Comparison of ENCODE assay signal across 1 cellular context in the genomic region with DNA sequence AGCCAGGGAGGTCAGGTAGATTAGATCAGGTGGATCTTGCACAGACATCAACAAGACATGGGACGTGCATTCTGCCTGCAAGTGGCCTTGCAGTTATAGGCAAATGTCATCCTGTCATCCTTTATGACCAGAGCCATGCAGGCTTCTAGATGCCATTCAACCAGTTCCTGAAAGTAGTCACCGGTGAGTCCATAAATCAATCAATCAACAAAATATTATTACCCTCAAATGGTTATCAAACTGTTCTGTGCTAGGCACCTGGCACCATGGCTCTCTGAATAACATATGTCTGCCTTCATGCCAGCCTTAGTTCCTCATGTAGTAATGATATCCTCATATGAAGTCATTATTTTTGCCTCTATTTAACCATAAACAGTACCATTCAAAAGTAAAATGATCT.
TF ChIP-seq lines count a peak whose summit lies in the region.

No MANE protein-coding gene starts in this region.

TF ChIP-seq in GM12878, 131 proteins besides CTCF, POLR2A, EP300 and RAD21 (continued from another document):
- TF ChIP-seq, protein P1, sequence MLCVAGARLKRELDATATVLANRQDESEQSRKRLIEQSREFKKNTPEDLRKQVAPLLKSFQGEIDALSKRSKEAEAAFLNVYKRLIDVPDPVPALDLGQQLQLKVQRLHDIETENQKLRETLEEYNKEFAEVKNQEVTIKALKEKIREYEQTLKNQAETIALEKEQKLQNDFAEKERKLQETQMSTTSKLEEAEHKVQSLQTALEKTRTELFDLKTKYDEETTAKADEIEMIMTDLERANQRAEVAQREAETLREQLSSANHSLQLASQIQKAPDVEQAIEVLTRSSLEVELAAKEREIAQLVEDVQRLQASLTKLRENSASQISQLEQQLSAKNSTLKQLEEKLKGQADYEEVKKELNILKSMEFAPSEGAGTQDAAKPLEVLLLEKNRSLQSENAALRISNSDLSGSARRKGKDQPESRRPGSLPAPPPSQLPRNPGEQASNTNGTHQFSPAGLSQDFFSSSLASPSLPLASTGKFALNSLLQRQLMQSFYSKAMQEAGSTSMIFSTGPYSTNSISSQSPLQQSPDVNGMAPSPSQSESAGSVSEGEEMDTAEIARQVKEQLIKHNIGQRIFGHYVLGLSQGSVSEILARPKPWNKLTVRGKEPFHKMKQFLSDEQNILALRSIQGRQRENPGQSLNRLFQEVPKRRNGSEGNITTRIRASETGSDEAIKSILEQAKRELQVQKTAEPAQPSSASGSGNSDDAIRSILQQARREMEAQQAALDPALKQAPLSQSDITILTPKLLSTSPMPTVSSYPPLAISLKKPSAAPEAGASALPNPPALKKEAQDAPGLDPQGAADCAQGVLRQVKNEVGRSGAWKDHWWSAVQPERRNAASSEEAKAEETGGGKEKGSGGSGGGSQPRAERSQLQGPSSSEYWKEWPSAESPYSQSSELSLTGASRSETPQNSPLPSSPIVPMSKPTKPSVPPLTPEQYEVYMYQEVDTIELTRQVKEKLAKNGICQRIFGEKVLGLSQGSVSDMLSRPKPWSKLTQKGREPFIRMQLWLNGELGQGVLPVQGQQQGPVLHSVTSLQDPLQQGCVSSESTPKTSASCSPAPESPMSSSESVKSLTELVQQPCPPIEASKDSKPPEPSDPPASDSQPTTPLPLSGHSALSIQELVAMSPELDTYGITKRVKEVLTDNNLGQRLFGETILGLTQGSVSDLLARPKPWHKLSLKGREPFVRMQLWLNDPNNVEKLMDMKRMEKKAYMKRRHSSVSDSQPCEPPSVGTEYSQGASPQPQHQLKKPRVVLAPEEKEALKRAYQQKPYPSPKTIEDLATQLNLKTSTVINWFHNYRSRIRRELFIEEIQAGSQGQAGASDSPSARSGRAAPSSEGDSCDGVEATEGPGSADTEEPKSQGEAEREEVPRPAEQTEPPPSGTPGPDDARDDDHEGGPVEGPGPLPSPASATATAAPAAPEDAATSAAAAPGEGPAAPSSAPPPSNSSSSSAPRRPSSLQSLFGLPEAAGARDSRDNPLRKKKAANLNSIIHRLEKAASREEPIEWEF (IDR thresholded peaks at IDR 0.05; ENCODE audit: insufficient replicate concordance, low read depth, low read length) = no peak
- TF ChIP-seq, protein P2, sequence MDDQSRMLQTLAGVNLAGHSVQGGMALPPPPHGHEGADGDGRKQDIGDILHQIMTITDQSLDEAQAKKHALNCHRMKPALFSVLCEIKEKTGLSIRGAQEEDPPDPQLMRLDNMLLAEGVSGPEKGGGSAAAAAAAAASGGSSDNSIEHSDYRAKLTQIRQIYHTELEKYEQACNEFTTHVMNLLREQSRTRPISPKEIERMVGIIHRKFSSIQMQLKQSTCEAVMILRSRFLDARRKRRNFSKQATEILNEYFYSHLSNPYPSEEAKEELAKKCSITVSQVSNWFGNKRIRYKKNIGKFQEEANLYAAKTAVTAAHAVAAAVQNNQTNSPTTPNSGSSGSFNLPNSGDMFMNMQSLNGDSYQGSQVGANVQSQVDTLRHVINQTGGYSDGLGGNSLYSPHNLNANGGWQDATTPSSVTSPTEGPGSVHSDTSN (IDR thresholded peaks at IDR 0.05; ENCODE audit: insufficient replicate concordance, low read depth, low read length) = no peak
